In the genomic region with DNA sequence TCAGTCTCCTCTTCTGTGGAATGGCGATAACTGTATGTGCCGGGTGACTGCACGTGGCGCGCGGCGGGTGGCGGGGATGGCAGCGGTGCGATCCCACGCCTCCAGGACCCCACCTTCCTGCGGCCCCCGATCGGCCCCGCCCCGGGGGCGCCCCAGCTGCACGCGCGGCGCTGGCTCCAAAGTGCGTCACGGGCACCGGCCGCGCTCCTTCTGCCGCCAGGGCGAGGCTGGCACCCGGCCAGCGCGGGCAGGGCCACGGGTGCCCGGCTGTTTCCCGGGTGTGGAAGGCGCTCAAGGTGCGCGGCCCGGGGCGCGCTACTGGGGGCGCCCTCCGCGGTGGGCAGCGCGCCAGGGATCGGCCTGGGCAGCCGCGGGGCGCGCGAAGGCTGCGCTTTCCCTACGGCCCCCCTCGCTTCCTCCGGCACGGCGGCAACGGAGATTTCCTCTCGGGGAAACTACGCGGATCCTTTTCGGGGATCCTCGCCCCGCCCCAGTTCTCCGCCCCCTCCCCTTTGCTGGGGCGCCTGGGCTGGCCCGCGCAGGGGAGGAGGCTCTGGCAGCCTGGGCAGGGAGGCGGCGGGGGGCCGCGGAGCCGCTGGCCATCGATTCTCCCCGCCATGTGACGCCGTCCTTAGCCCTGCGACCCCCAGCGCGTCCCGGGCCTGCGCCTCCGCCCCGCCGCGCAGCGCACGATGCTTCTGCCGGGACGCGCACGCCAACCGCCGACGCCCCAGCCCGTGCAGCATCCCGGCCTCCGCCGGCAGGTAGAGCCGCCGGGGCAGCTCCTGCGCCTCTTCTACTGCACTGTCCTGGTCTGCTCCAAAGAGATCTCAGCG, we compare ENCODE assay signal across 1 cellular context.
A peak's percentile ranks its signal among the peaks of the same experiment; 100 is the strongest.
TF ChIP-seq lines count a peak whose summit lies in the region.

Gene EVA1C (plus strand): TSS at position 545 of the 836 bp plus-strand sequence. CDS start 148 bp downstream, at position 693.

TF ChIP-seq in SK-N-SH, 30 proteins besides CTCF, POLR2A, EP300 and RAD21 (continued from another document):
- TF ChIP-seq, protein P1, sequence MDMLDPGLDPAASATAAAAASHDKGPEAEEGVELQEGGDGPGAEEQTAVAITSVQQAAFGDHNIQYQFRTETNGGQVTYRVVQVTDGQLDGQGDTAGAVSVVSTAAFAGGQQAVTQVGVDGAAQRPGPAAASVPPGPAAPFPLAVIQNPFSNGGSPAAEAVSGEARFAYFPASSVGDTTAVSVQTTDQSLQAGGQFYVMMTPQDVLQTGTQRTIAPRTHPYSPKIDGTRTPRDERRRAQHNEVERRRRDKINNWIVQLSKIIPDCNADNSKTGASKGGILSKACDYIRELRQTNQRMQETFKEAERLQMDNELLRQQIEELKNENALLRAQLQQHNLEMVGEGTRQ (IDR thresholded peaks at IDR 0.05; ENCODE audit: borderline replicate concordance, low read depth, low read length): no peak
- no peak for TF ChIP-seq CHD2 (IDR thresholded peaks at IDR 0.05; ENCODE audit: low read length, partially characterized antibody)
- TF ChIP-seq, protein P2, sequence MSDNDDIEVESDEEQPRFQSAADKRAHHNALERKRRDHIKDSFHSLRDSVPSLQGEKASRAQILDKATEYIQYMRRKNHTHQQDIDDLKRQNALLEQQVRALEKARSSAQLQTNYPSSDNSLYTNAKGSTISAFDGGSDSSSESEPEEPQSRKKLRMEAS (IDR thresholded peaks at IDR 0.05; ENCODE audit: low read depth): peak; percentile 57
- no peak for TF ChIP-seq SMC3 (IDR thresholded peaks at IDR 0.05; ENCODE audit: low read depth, low read length)
- TF ChIP-seq RXRA (IDR thresholded peaks at IDR 0.05; ENCODE audit: borderline replicate concordance, low read depth): no peak
- TF ChIP-seq JUND (IDR thresholded peaks at IDR 0.05): no peak
- TF ChIP-seq NRF1 (IDR thresholded peaks at IDR 0.05; ENCODE audit: low read depth, low read length): 0 out of 2 replicates have a peak, but pooled peaks have one; percentile 20
- TF ChIP-seq YY1 (IDR thresholded peaks at IDR 0.05; ENCODE audit: low read depth): no peak
- TF ChIP-seq SIN3A (IDR thresholded peaks at IDR 0.05; ENCODE audit: borderline replicate concordance, low read depth, low read length): no peak
- TF ChIP-seq MEF2A (IDR thresholded peaks at IDR 0.05; ENCODE audit: borderline replicate concordance, low read depth): no peak
- TF ChIP-seq, protein P3, sequence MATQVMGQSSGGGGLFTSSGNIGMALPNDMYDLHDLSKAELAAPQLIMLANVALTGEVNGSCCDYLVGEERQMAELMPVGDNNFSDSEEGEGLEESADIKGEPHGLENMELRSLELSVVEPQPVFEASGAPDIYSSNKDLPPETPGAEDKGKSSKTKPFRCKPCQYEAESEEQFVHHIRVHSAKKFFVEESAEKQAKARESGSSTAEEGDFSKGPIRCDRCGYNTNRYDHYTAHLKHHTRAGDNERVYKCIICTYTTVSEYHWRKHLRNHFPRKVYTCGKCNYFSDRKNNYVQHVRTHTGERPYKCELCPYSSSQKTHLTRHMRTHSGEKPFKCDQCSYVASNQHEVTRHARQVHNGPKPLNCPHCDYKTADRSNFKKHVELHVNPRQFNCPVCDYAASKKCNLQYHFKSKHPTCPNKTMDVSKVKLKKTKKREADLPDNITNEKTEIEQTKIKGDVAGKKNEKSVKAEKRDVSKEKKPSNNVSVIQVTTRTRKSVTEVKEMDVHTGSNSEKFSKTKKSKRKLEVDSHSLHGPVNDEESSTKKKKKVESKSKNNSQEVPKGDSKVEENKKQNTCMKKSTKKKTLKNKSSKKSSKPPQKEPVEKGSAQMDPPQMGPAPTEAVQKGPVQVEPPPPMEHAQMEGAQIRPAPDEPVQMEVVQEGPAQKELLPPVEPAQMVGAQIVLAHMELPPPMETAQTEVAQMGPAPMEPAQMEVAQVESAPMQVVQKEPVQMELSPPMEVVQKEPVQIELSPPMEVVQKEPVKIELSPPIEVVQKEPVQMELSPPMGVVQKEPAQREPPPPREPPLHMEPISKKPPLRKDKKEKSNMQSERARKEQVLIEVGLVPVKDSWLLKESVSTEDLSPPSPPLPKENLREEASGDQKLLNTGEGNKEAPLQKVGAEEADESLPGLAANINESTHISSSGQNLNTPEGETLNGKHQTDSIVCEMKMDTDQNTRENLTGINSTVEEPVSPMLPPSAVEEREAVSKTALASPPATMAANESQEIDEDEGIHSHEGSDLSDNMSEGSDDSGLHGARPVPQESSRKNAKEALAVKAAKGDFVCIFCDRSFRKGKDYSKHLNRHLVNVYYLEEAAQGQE (IDR thresholded peaks at IDR 0.05; ENCODE audit: low read depth, low read length): no peak
- no peak for TF ChIP-seq EZH2phosphoT487 (IDR thresholded peaks at IDR 0.05; ENCODE audit: borderline replicate concordance, low read depth)
- no peak for TF ChIP-seq FOXM1 (IDR thresholded peaks at IDR 0.05; ENCODE audit: low read depth)
- no peak for TF ChIP-seq IRF3 (IDR thresholded peaks at IDR 0.05; ENCODE audit: low read depth, low read length)
